ENCODE assay signal across 26 cellular contexts in genomic region chr10:105857284-105858264, GRCh38.
"Had no signal": no experiment of that assay in that cellular context is flagged by ENCODE, and none has a peak within 500 bp of the region (broad histone marks: within the 10 kb centered on the region; RNA-seq: fewer than 3 reads in every experiment).

No MANE protein-coding gene starts in this region.

- H3K36me3 ChIP-seq: breast epithelium had no signal

- H3K27ac ChIP-seq: body of pancreas, breast epithelium, KMS-11, PC-9, RWPE1 had no signal

- H3K9me3 ChIP-seq: body of pancreas, breast epithelium had no signal

- ATAC-seq: activated CD8-positive, alpha-beta T cell treated with anti-CD3 and anti-CD28 coated beads for 36 hours; activated T-cell treated with anti-CD3 and anti-CD28 coated beads, Interleukin-2, amount 50 U/mL, for 72 hours; activated T-helper 17 cell treated with anti-CD3 and anti-CD28 coated beads, Interleukin-2, amount 50 U/mL, for 72 hours; body of pancreas; Right ventricle myocardium inferior had no signal

- H3K4me1 ChIP-seq: breast epithelium had no signal

- H3K4me3 ChIP-seq: body of pancreas, breast epithelium, PC-9 had no signal

- DNase-seq: activated CD4-positive, alpha-beta T cell treated with anti-CD3 and anti-CD28 coated beads, Interleukin-2, amount 10 ng/mL, durations not matched to agents 24 days and 14 days; activated CD4-positive, alpha-beta T cell treated with anti-CD3 and anti-CD28 coated beads, Interleukin-2, amount 50 U/mL, for 4 hours; activated CD8-positive, alpha-beta T cell treated with anti-CD3 and anti-CD28 coated beads for 36 hours; activated effector memory CD4-positive, alpha-beta T cell treated with anti-CD3 and anti-CD28 coated beads, Interleukin-2, amount 50 U/mL, for 16 hours; activated naive CD4-positive, alpha-beta T cell; activated naive CD8-positive, alpha-beta T cell treated with anti-CD3 and anti-CD28 coated beads, Interleukin-2, amount 10 ng/mL, durations not matched to agents 7 days and 5 days; activated T-cell treated with anti-CD3 and anti-CD28 coated beads, Interleukin-2, amount 50 U/mL, for 1 hour; activated T-cell treated with anti-CD3 and anti-CD28 coated beads, Interleukin-2, amount 50 U/mL, for 72 hours; body of pancreas; MM.1S; MV-4-11; NCI-H1092; NCI-H146; NCI-H187; NCI-H2029 treated with DMSO at 0.1 percent for 48 hours; NCI-H2171 treated with DMSO at 0.1 percent for 48 hours; NCI-H2227 treated with DMSO at 0.1 percent for 48 hours; NCI-H446 treated with DMSO at 0.1 percent for 48 hours; NCI-H524; PC-9; SIG-M5 had no signal

- H3K27me3 ChIP-seq: body of pancreas, breast epithelium had no signal
